In the genomic region with DNA sequence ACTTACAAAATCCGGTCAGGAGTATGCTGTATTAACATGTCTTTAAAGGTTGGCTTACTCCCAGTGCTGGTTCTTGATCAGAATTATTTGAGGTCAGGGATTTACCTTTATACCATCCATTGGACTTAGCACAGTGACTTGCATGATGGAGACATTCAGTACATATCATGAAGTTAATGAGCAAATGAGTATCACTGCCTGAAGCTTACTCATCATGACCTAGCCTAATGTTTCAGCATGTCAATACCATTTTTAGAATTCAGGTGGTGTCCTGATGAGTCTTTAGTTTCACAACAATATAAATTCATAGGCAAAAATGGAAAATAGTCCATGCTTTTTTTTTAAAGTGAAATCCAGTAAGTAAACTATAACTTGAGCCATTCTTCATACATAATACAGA, we compare ENCODE assay signal across 21 cellular contexts.
"Had no signal": no experiment of that assay in that cellular context is flagged by ENCODE, and none has a peak within 500 bp of the region (broad histone marks: within the 10 kb centered on the region; RNA-seq: fewer than 3 reads in every experiment).

No MANE protein-coding gene starts in this region.

- FAIRE-seq: endometrium, kidney had no signal

- DNase-seq: cortex of kidney; dorsolateral prefrontal cortex; effector CD8-positive, alpha-beta T cell; esophagus squamous epithelium; foreskin fibroblast; immature natural killer cell; kidney; left colon; naive thymus-derived CD4-positive, alpha-beta T cell; nephron progenitor cell; retina; right lobe of liver; stimulated activated CD4-positive, alpha-beta T cell treated with anti-CD3 and anti-CD28 coated beads, Interleukin-15, amount 100 ng/mL, for 24 hours; stimulated activated CD4-positive, alpha-beta T cell treated with anti-CD3 and anti-CD28 coated beads, Interleukin-1b, Interleukin-23, amount 100 ng/mL, for 48 hours; stimulated activated CD4-positive, alpha-beta T cell treated with anti-CD3 and anti-CD28 coated beads, Interleukin-4, amount 100 ng/mL, for 24 hours; tibial artery; upper lobe of left lung; uterus had no signal

- H3K27ac ChIP-seq: dorsolateral prefrontal cortex, esophagus squamous epithelium, parathyroid adenoma, prostate gland, right lobe of liver, tibial artery, upper lobe of left lung, uterus had no signal

- H3K27me3 ChIP-seq: dorsolateral prefrontal cortex, esophagus squamous epithelium, right lobe of liver, tibial artery, upper lobe of left lung, uterus had no signal

- H3K4me1 ChIP-seq: esophagus squamous epithelium, parathyroid adenoma, prostate gland, tibial artery, upper lobe of left lung, uterus had no signal

- H3K36me3 ChIP-seq: esophagus squamous epithelium, prostate gland, right lobe of liver, tibial artery, upper lobe of left lung, uterus had no signal

- H3K4me3 ChIP-seq: dorsolateral prefrontal cortex, esophagus squamous epithelium, prostate gland, right lobe of liver, tibial artery, upper lobe of left lung, uterus had no signal

- H3K9me3 ChIP-seq: esophagus squamous epithelium, prostate gland, right lobe of liver, tibial artery, upper lobe of left lung, uterus had no signal
